In the genomic region with DNA sequence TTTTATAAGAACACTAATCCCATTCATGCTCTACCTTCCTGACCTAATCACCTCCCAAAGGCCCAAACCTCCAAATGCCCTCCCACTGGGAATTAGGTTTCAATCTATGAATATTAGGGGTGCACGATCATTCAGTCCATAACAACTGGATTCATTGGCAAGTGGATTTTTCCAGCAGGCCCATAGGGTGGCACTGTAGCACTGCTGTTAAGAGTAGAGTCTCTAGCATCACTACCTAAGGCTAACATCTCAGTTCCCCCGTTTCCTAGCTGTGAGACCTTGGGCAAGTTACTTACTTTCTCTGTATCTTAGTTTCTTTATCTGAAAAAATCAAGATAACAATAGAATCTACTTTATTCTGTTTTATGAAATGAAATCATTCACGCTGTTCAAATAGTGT, we compare ENCODE assay signal across 8 cellular contexts.
A peak's percentile ranks its signal among the peaks of the same experiment; 100 is the strongest.
DNase-seq lines count a peak whose midpoint lies in the region; ATAC-seq, FAIRE-seq and TF ChIP-seq lines count a peak whose summit lies in the region.

No MANE protein-coding gene starts in this region.

- TF ChIP-seq CTCF in GM13977 (IDR thresholded peaks at IDR 0.05; ENCODE audit: extremely low read depth, insufficient read depth, missing control alignments) = peak; percentile 36
- peak; percentile 64 for TF ChIP-seq CTCF in HepG2 (CRISPR knock-in tag; IDR thresholded peaks at IDR 0.05)

- no peak for TF ChIP-seq POLR2A in HepG2 (IDR thresholded peaks at IDR 0.05; ENCODE audit: insufficient read depth in 1 of 2, low read depth in 2 of 2, low read length in 2 of 2)

- H3K79me2 ChIP-seq in HepG2 (ENCODE audit: insufficient read depth, low read length) = no peaks in the 10 kb centered on the region

- CTCF ChIA-PET in HepG2 (lab: Yijun Ruan, JAX; ENCODE audit: low intra/inter-chr PET ratio, low total read pairs) = no interaction called here

- no peak for TF ChIP-seq RAD21 in HepG2 (CRISPR knock-in tag; IDR thresholded peaks at IDR 0.05)

- intact Hi-C loops in HepG2 (cut with micrococcal nuclease; ENCODE audit: unreplicated experiment) = loop anchor here (1.0 to 5.0 kb wide), 2 partner anchors 129 to 142 kb away; no protein-coding TSS in a partner anchor

- POLR2A ChIA-PET in HepG2 (lab: Yijun Ruan, JAX) = no interaction called here

- H3K4me3 ChIP-seq in HepG2 (replicated peaks in 1 of 3; ENCODE audit: insufficient read depth in 1 of 3, low read depth in 2 of 3, low read length in 3 of 3) = no peak overlapping the region

- no peaks in the 10 kb centered on the region for H3K4me1 ChIP-seq in HepG2 (ENCODE audit: insufficient read depth, low read length)

- no peaks in the 10 kb centered on the region for H4K20me1 ChIP-seq in HepG2 (ENCODE audit: insufficient read depth, low read length)

- no peak for TF ChIP-seq EP300 in HepG2 (IDR thresholded peaks at IDR 0.05; ENCODE audit: low read depth in 2 of 2, low read length in 2 of 2)
- TF ChIP-seq EP300 in HepG2 (CRISPR knock-in tag; IDR thresholded peaks at IDR 0.05; ENCODE audit: borderline replicate concordance) = no peak

- H3K9ac ChIP-seq in HepG2 (ENCODE audit: insufficient read depth, low read depth, low read length) = no peak overlapping the region

- H3K27me3 ChIP-seq in HepG2 (ENCODE audit: control insufficient read depth in 1 of 2, insufficient read depth in 2 of 2, low read length in 2 of 2) = no peaks in the 10 kb centered on the region

- H3K4me2 ChIP-seq in HepG2 (ENCODE audit: low read depth, low read length) = no peak overlapping the region

- H2AFZ ChIP-seq in HepG2 (ENCODE audit: low read length) = no peak overlapping the region

- no peaks in the 10 kb centered on the region for H3K36me3 ChIP-seq in HepG2 (replicated peaks in 1 of 2; ENCODE audit: control insufficient read depth in 1 of 2, insufficient read depth in 2 of 2, low read length in 2 of 2)

- no peak overlapping the region for H3K27ac ChIP-seq in HepG2 (ENCODE audit: extremely low read length, insufficient read depth, low read length)

- ATAC-seq in HepG2 = peak; percentile 89
- no peak for ATAC-seq in HG02610 (IDR thresholded peaks at IDR 0.05; ENCODE audit: unreplicated experiment)
- ATAC-seq in GM19023 (IDR thresholded peaks at IDR 0.05; ENCODE audit: unreplicated experiment) = no peak
- ATAC-seq in GM18858 (IDR thresholded peaks at IDR 0.05; ENCODE audit: unreplicated experiment) = no peak

- in situ Hi-C loops in GM13977 (cut with MboI; ENCODE audit: low pct_unique_long_range_greater_than_20kb, low sequenced_read_pairs, unreplicated experiment) (no loop called here), HepG2 (cut with HindIII; ENCODE audit: extremely low pct_ligation_motif_present, low pct_unique_long_range_greater_than_20kb) (no loop called here)

- no TSS peak for BruUV-seq in HepG2 (replicated peaks; lab: Mats Ljungman, UMichigan)

- H3K9me3 ChIP-seq in HepG2 (ENCODE audit: low read length) = no peaks in the 10 kb centered on the region

- no peak for DNase-seq in GM13977 (ENCODE audit: low spot score)
- DNase-seq in NCI-H146 treated with DMSO at 0.1 percent for 48 hours (lab: John Stamatoyannopoulos, UW; ENCODE audit: unreplicated experiment) = peak; percentile 58
- DNase-seq in astrocyte of the hippocampus (ENCODE audit: low read depth, low spot score) = peak; percentile 71
- DNase-seq in HepG2 (ENCODE audit: low spot score) = peak; percentile 14
- DNase-seq in CD1c-positive myeloid dendritic cell (ENCODE audit: extremely low spot score) = no peak

- FAIRE-seq in HepG2 (lab: Jason Lieb, UNC) = no peak

- 6% methylated on average over 3 of the region's 3 CpGs for WGBS in HepG2 (ENCODE audit: low lambda C conversion rate)

TF ChIP-seq in HepG2, 621 proteins besides CTCF, POLR2A, EP300 and RAD21 (continues in another document):
- TF ChIP-seq FLYWCH1 (CRISPR knock-in tag; IDR thresholded peaks at IDR 0.05) = no peak
- no peak for TF ChIP-seq BORCS8-MEF2B (CRISPR knock-in tag; IDR thresholded peaks at IDR 0.05)
- no peak for TF ChIP-seq U2AF2 (IDR thresholded peaks at IDR 0.05; ENCODE audit: low read depth, low read length)
- TF ChIP-seq, protein P1, sequence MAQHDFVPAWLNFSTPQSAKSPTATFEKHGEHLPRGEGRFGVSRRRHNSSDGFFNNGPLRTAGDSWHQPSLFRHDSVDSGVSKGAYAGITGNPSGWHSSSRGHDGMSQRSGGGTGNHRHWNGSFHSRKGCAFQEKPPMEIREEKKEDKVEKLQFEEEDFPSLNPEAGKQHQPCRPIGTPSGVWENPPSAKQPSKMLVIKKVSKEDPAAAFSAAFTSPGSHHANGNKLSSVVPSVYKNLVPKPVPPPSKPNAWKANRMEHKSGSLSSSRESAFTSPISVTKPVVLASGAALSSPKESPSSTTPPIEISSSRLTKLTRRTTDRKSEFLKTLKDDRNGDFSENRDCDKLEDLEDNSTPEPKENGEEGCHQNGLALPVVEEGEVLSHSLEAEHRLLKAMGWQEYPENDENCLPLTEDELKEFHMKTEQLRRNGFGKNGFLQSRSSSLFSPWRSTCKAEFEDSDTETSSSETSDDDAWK (CRISPR knock-in tag; IDR thresholded peaks at IDR 0.05) = no peak
- no peak for TF ChIP-seq PAX8 (CRISPR knock-in tag; IDR thresholded peaks at IDR 0.05; ENCODE audit: borderline replicate concordance)
- TF ChIP-seq POLR2AphosphoS2 (IDR thresholded peaks at IDR 0.05; ENCODE audit: low read depth, low read length) = no peak
- TF ChIP-seq SUZ12 (IDR thresholded peaks at IDR 0.05; ENCODE audit: low read depth, low read length) = no peak
- TF ChIP-seq, protein P2, sequence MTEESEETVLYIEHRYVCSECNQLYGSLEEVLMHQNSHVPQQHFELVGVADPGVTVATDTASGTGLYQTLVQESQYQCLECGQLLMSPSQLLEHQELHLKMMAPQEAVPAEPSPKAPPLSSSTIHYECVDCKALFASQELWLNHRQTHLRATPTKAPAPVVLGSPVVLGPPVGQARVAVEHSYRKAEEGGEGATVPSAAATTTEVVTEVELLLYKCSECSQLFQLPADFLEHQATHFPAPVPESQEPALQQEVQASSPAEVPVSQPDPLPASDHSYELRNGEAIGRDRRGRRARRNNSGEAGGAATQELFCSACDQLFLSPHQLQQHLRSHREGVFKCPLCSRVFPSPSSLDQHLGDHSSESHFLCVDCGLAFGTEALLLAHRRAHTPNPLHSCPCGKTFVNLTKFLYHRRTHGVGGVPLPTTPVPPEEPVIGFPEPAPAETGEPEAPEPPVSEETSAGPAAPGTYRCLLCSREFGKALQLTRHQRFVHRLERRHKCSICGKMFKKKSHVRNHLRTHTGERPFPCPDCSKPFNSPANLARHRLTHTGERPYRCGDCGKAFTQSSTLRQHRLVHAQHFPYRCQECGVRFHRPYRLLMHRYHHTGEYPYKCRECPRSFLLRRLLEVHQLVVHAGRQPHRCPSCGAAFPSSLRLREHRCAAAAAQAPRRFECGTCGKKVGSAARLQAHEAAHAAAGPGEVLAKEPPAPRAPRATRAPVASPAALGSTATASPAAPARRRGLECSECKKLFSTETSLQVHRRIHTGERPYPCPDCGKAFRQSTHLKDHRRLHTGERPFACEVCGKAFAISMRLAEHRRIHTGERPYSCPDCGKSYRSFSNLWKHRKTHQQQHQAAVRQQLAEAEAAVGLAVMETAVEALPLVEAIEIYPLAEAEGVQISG (CRISPR knock-in tag; IDR thresholded peaks at IDR 0.05) = no peak
- no peak for TF ChIP-seq ZNF232 (CRISPR knock-in tag; IDR thresholded peaks at IDR 0.05; ENCODE audit: borderline replicate concordance)
- no peak for TF ChIP-seq ZNF225 (CRISPR knock-in tag; IDR thresholded peaks at IDR 0.05)
- TF ChIP-seq CEBPB (IDR thresholded peaks at IDR 0.05; ENCODE audit: borderline replicate concordance, low read depth, low read length) = no peak
- no peak for TF ChIP-seq ZSCAN20 (CRISPR knock-in tag; IDR thresholded peaks at IDR 0.05; ENCODE audit: borderline replicate concordance)

Comparison
In these comparisons a context has a peak if more than half of its experiments do, and no peak if none do; other contexts are left out.
1. DNase-seq: peak in NCI-H146 treated with DMSO at 0.1 percent for 48 hours (single experiment), astrocyte of the hippocampus (single experiment) and HepG2 (single experiment); none in GM13977 (single experiment) and CD1c-positive myeloid dendritic cell (single experiment).